ENCODE assay signal across 19 cellular contexts in genomic region chr4:101952985-101953384, GRCh38.
DNase-seq lines count a peak whose midpoint lies in the region; ATAC-seq, FAIRE-seq and TF ChIP-seq lines count a peak whose summit lies in the region.
"Had no signal": no experiment of that assay in that cellular context is flagged by ENCODE, and none has a peak within 500 bp of the region (broad histone marks: within the 10 kb centered on the region; RNA-seq: fewer than 3 reads in every experiment).

No MANE protein-coding gene starts in this region.

- no peak overlapping the region for H4K8ac ChIP-seq in H9 (replicated peaks; ENCODE audit: insufficient read length, low read depth, low read length)

- TF ChIP-seq RAD21 in Ishikawa (IDR thresholded peaks at IDR 0.05; ENCODE audit: low read depth), result peak; percentile 46

- TF ChIP-seq CTCF in H9 (conservative IDR thresholded peaks at IDR 0.05), result no peak
- TF ChIP-seq CTCF in type B pancreatic cell (conservative IDR thresholded peaks at IDR 0.05), result no peak

- no peak overlapping the region for H2BK120ac ChIP-seq in H9 (ENCODE audit: low read depth, low read length, poor library complexity, severe bottlenecking)

- CTCF ChIA-PET in activated CD8-positive, alpha-beta memory T cell treated with anti-CD3 and anti-CD28 coated beads, Interleukin-2, amount 10 ng/mL, durations not matched to agents 7 days and 5 days (lab: Charles Lee), result no interaction called here

- H3K23me2 ChIP-seq in H9 (ENCODE audit: insufficient read length, low read depth, low read length, poor library complexity, severe bottlenecking), result no peaks in the 10 kb centered on the region

- DNase-seq in H9 (no peak), amniotic epithelial cell (ENCODE audit: low read depth) (peak; percentile 65), type B pancreatic cell (ENCODE audit: extremely low spot score, unreplicated experiment) (no peak), urothelium cell line (ENCODE audit: low spot score) (no peak)
- no peak for DNase-seq in activated CD8-positive, alpha-beta memory T cell treated with anti-CD3 and anti-CD28 coated beads, Interleukin-2, amount 10 ng/mL, durations not matched to agents 7 days and 5 days
- DNase-seq: CD8-positive, alpha-beta T cell; DMS79 treated with DMSO at 0.1 percent for 48 hours; KBM-7; NCI-H1048; NCI-H146; NCI-H2081 treated with DMSO at 0.1 percent for 48 hours; NCI-H345; SJCRH30; SW 1271 had no signal

- H2BK12ac ChIP-seq in H9 (ENCODE audit: insufficient read length, low read depth, low read length), result no peak overlapping the region

- peak overlapping the region; percentile 64 for H2BK20ac ChIP-seq in H9 (ENCODE audit: low read depth, low read length, poor library complexity, severe bottlenecking)

- H4K20me1 ChIP-seq in H9 (ENCODE audit: control insufficient read depth, insufficient read depth, insufficient read length), result no peaks in the 10 kb centered on the region

- H3K9me3 Mint-ChIP-seq in H9 (no peaks in the 10 kb centered on the region), type B pancreatic cell (no peaks in the 10 kb centered on the region)
- no peaks in the 10 kb centered on the region for H3K9me3 Mint-ChIP-seq in activated CD8-positive, alpha-beta memory T cell treated with anti-CD3 and anti-CD28 coated beads, Interleukin-2, amount 10 ng/mL, durations not matched to agents 7 days and 5 days (ENCODE audit: low read depth)
- H3K9me3 Mint-ChIP-seq: CD8-positive, alpha-beta T cell had no signal

- no peaks in the 10 kb centered on the region for H3K27me3 ChIP-seq in H9 (ENCODE audit: insufficient read depth, low read length)
- H3K27me3 ChIP-seq: SJCRH30 had no signal

- no peak overlapping the region for H4K91ac ChIP-seq in H9 (ENCODE audit: insufficient read length, low read depth, low read length)

- H3K18ac ChIP-seq in H9 (ENCODE audit: insufficient read length, low read depth, low read length), result no peak overlapping the region

- no peak overlapping the region for H3K9ac ChIP-seq in H9 (ENCODE audit: extremely low read depth, insufficient read length, low read length)

- no peak overlapping the region for H3K4me2 ChIP-seq in H9 (ENCODE audit: insufficient read depth, insufficient read length, low read length)

- no peak; the same call in 1 of the 2 replicates for TF ChIP-seq EP300 in Ishikawa (IDR thresholded peaks at IDR 0.05; ENCODE audit: borderline replicate concordance)

- FAIRE-seq in urothelium cell line (lab: Jason Lieb, UNC), result no peak
- FAIRE-seq: D721Med, G401.6 had no signal

- H3K4me3 Mint-ChIP-seq in H9, result no peak overlapping the region
- no peak overlapping the region for H3K4me3 Mint-ChIP-seq in type B pancreatic cell
- H3K4me3 Mint-ChIP-seq in activated CD8-positive, alpha-beta memory T cell treated with anti-CD3 and anti-CD28 coated beads, Interleukin-2, amount 10 ng/mL, durations not matched to agents 7 days and 5 days, result no peak overlapping the region
- H3K4me3 Mint-ChIP-seq: CD8-positive, alpha-beta T cell had no signal

- no peak overlapping the region for H2AFZ ChIP-seq in H9 (ENCODE audit: low read length)

- no peak overlapping the region for H4K5ac ChIP-seq in H9 (ENCODE audit: insufficient read length, low read depth, low read length)

- no peak overlapping the region for H3K56ac ChIP-seq in H9 (ENCODE audit: insufficient read length, low read depth, low read length)

- H3K23ac ChIP-seq in H9 (ENCODE audit: insufficient read length, low read depth, low read length), result no peak overlapping the region

- H3K27me3 Mint-ChIP-seq in H9 (ENCODE audit: low read depth), result no peaks in the 10 kb centered on the region
- H3K27me3 Mint-ChIP-seq in type B pancreatic cell, result no peaks in the 10 kb centered on the region
- no peaks in the 10 kb centered on the region for H3K27me3 Mint-ChIP-seq in activated CD8-positive, alpha-beta memory T cell treated with anti-CD3 and anti-CD28 coated beads, Interleukin-2, amount 10 ng/mL, durations not matched to agents 7 days and 5 days

- H3K27ac Mint-ChIP-seq in H9 (peak overlapping the region in 1 of 3 experiments; percentile 90; a peak in 3 of 7 replicates), type B pancreatic cell (peak overlapping the region; percentile 3)
- no peak overlapping the region for H3K27ac Mint-ChIP-seq in activated CD8-positive, alpha-beta memory T cell treated with anti-CD3 and anti-CD28 coated beads, Interleukin-2, amount 10 ng/mL, durations not matched to agents 7 days and 5 days
- H3K27ac Mint-ChIP-seq: CD8-positive, alpha-beta T cell had no signal

- peaks cover 40 to 51% of the 10 kb centered on the region in 2 experiments for H3K4me1 Mint-ChIP-seq in H9
- peaks cover 21% of the 10 kb centered on the region for H3K4me1 Mint-ChIP-seq in type B pancreatic cell (ENCODE audit: unreplicated experiment)
- no peaks in the 10 kb centered on the region for H3K4me1 Mint-ChIP-seq in activated CD8-positive, alpha-beta memory T cell treated with anti-CD3 and anti-CD28 coated beads, Interleukin-2, amount 10 ng/mL, durations not matched to agents 7 days and 5 days

- no peak overlapping the region for H2BK5ac ChIP-seq in H9 (ENCODE audit: insufficient read length, low read length)

- H3K36me3 Mint-ChIP-seq in H9 (ENCODE audit: insufficient read depth in 1 of 3, low read depth in 3 of 3) (no peaks in the 10 kb centered on the region), type B pancreatic cell (no peaks in the 10 kb centered on the region)
- no peaks in the 10 kb centered on the region for H3K36me3 Mint-ChIP-seq in activated CD8-positive, alpha-beta memory T cell treated with anti-CD3 and anti-CD28 coated beads, Interleukin-2, amount 10 ng/mL, durations not matched to agents 7 days and 5 days
- H3K36me3 Mint-ChIP-seq: CD8-positive, alpha-beta T cell had no signal

- no peaks in the 10 kb centered on the region for H3K79me2 ChIP-seq in H9 (ENCODE audit: insufficient read depth, low read length)

- H2AK5ac ChIP-seq in H9 (ENCODE audit: insufficient read length, low read length), result no peak overlapping the region

- ATAC-seq in activated CD8-positive, alpha-beta memory T cell treated with anti-CD3 and anti-CD28 coated beads, Interleukin-2, amount 10 ng/mL, durations not matched to agents 7 days and 5 days, result no peak
- no peak for ATAC-seq in GM18909 (IDR thresholded peaks at IDR 0.05; ENCODE audit: poor library complexity, unreplicated experiment)
- ATAC-seq: CD8-positive, alpha-beta T cell had no signal

- no peak overlapping the region for H3K4ac ChIP-seq in H9 (ENCODE audit: low read depth, low read length)

- H2BK15ac ChIP-seq in H9 (ENCODE audit: low read depth, low read length), result no peak overlapping the region

- H3K27ac ChIP-seq in H9 (ENCODE audit: insufficient read length, low read depth, low read length), result no peak overlapping the region
- H3K27ac ChIP-seq: RWPE1 had no signal

- H3K14ac ChIP-seq in H9 (ENCODE audit: insufficient read depth, low read length), result no peak overlapping the region

- no peak overlapping the region for H3T11ph ChIP-seq in H9 (ENCODE audit: low read length)

- WGBS in H9 (ENCODE audit: extremely low coverage, insufficient read length, low lambda C conversion rate), result no CpG with 5 or more reads among the region's 4 CpGs

- H3K9me3 ChIP-seq in H9 (ENCODE audit: control insufficient read depth, low read depth, low read length), result no peaks in the 10 kb centered on the region
- H3K9me3 ChIP-seq: SJCRH30 had no signal

- H3K4me1 ChIP-seq in H9 (ENCODE audit: insufficient read depth, low read length), result peaks cover 10% of the 10 kb centered on the region

- H3K79me1 ChIP-seq in H9 (ENCODE audit: insufficient read depth, low read depth, low read length, poor library complexity, severe bottlenecking), result no peaks in the 10 kb centered on the region

TF ChIP-seq in Ishikawa, 13 proteins besides CTCF, POLR2A, EP300 and RAD21:
- TF ChIP-seq NFIC (IDR thresholded peaks at IDR 0.05) (peak; percentile 53; the same call in 1 of the 2 replicates), TCF12 (IDR thresholded peaks at IDR 0.05; ENCODE audit: low read depth) (no peak)
TF ChIP-seq in Ishikawa: peak in this region for 1.
